25 cellular contexts compared by ENCODE assay signal in genomic region chr11:88170680-88171079, GRCh38. TPM values are rescaled to one million over a fixed set of nuclear protein-coding genes. Genes with fewer than 3 reads are reported as not detected.
"Had no signal": no experiment of that assay in that cellular context is flagged by ENCODE, and none has a peak within 500 bp of the region (broad histone marks: within the 10 kb centered on the region; RNA-seq: fewer than 3 reads in every experiment).

No MANE protein-coding gene starts in this region.

- H3K27ac Mint-ChIP-seq: IgD-negative memory B cell had no signal

- H3K36me3 ChIP-seq: MG63, SJCRH30 had no signal

- ATAC-seq: K562, Right ventricle myocardium inferior, SK-N-SH treated with all-trans-retinoic acid at 6 μM for 48 hours had no signal

- H3K36me3 Mint-ChIP-seq: IgD-negative memory B cell had no signal

- H3K4me1 ChIP-seq: SJCRH30 had no signal

- H3K27me3 ChIP-seq: MG63 had no signal

- H3K27ac ChIP-seq: HL-60, KMS-11, RWPE1, SJCRH30 had no signal

- H3K9ac ChIP-seq: KMS-11 had no signal

- H3K4me3 Mint-ChIP-seq: IgD-negative memory B cell had no signal

- DNase-seq: MG63, NCI-H1092, NCI-H1105 treated with DMSO at 0.1 percent for 48 hours, NCI-H1417 treated with DMSO at 0.1 percent for 48 hours, NCI-H146, NCI-H187, NCI-H2029, NCI-H2081 treated with DMSO at 0.1 percent for 48 hours, NCI-H2171, NCI-H226, NCI-H446, NCI-H510A, NCI-H524 treated with DMSO at 0.1 percent for 48 hours, NCI-H69, NCI-H774, SHP77 treated with DMSO at 0.1 percent for 48 hours, SJCRH30 had no signal

- H3K4me3 ChIP-seq: K562, MG63, SJCRH30 had no signal

- H3K9me3 ChIP-seq: MG63, SJCRH30 had no signal

- H3K9me3 Mint-ChIP-seq: IgD-negative memory B cell had no signal

- H3K4me2 ChIP-seq: KMS-11 had no signal

RNA-seq across cellular contexts. Expression of gene RAB38, which starts 4.6 kb away (rescaled TPM):
- total RNA-seq: LHCN-M2, SJCRH30 had no signal
- polyA plus RNA-seq: IgD-negative memory B cell had no signal
